1 cellular context compared by ENCODE assay signal in the genomic region with DNA sequence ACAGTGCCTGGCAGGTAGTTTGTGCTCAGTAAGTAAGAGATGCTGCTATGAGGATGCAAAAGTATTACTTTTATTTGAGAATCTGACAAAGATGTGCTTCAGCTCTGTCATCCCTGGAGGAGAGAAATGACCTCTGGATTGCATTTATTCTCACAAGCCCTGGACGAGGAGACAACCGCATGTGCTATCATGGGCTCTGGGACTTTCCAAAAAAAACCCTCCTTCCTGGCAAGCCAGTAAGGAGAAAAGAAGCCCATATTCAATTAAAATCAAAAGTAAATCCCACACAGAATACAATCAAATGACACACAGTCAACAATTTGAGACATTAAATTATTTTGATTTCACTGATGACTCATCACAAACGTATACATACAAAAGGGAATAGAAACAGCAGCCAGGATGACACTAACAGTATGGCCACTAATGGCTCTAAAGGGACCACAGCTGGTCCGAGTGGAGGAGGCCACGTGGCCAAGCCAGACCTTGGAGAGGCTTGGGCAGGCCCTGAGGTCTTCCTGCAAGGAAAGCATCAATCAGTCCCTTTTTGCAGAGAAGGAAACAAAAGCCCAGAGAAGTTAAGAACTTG.
TF ChIP-seq lines count a peak whose summit lies in the region.

No MANE protein-coding gene starts in this region.

TF ChIP-seq in IMR-90, 13 proteins besides CTCF, POLR2A, EP300 and RAD21:
- TF ChIP-seq RCOR1 (IDR thresholded peaks at IDR 0.05; ENCODE audit: insufficient replicate concordance, low read length) = no peak
- no peak for TF ChIP-seq CHD1 (IDR thresholded peaks at IDR 0.05; ENCODE audit: low read depth, low read length)
- TF ChIP-seq MAZ (IDR thresholded peaks at IDR 0.05; ENCODE audit: borderline replicate concordance, low read depth, low read length) = no peak
- peak; percentile 52; the same call in 1 of the 2 replicates for TF ChIP-seq MAFK (IDR thresholded peaks at IDR 0.05; ENCODE audit: low read depth, low read length)
- TF ChIP-seq NFE2L2 (IDR thresholded peaks at IDR 0.05; ENCODE audit: low read depth, low read length) = peak; percentile 63
- TF ChIP-seq, protein P1, sequence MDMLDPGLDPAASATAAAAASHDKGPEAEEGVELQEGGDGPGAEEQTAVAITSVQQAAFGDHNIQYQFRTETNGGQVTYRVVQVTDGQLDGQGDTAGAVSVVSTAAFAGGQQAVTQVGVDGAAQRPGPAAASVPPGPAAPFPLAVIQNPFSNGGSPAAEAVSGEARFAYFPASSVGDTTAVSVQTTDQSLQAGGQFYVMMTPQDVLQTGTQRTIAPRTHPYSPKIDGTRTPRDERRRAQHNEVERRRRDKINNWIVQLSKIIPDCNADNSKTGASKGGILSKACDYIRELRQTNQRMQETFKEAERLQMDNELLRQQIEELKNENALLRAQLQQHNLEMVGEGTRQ (IDR thresholded peaks at IDR 0.05; ENCODE audit: low read depth, low read length) = peak; percentile 72
- TF ChIP-seq FOS (IDR thresholded peaks at IDR 0.05; ENCODE audit: low read depth, low read length) = peak; percentile 98
- TF ChIP-seq BHLHE40 (IDR thresholded peaks at IDR 0.05; ENCODE audit: low read depth, low read length) = peak; percentile 62; the same call in 1 of the 2 replicates
- no peak for TF ChIP-seq CEBPB (IDR thresholded peaks at IDR 0.05; ENCODE audit: low read depth, low read length)
